ENCODE assay signal across 8 cellular contexts in genomic region chr4:85475631-85476233, GRCh38. TPM values are rescaled to one million over a fixed set of nuclear protein-coding genes. Genes with fewer than 3 reads are reported as not detected.
DNase-seq lines count a peak whose midpoint lies in the region; ATAC-seq and TF ChIP-seq lines count a peak whose summit lies in the region.

No MANE protein-coding gene starts in this region.

- peak overlapping the region; percentile 96 for H3K27ac Mint-ChIP-seq in mesothelial cell of epicardium

- ATAC-seq in left lobe of liver = no peak
- ATAC-seq in HG02588 (IDR thresholded peaks at IDR 0.05; ENCODE audit: unreplicated experiment) = no peak

- DNase-seq in AG08396 (ENCODE audit: low spot score) (peak; percentile 5), NCI-H1105 treated with DMSO at 0.1 percent for 48 hours (lab: John Stamatoyannopoulos, UW) (peak; percentile 48), ecto neural progenitor cell (ENCODE audit: low spot score) (peak; percentile 66), mesothelial cell of epicardium (ENCODE audit: low spot score in 2 of 2, unreplicated experiment in 2 of 2) (peak; percentile 43 to 57), GDM1 (lab: John Stamatoyannopoulos, UW) (no peak), left lobe of liver (ENCODE audit: low spot score) (no peak), hepatic stellate cell (ENCODE audit: low spot score) (no peak)

- H3K27me3 Mint-ChIP-seq in mesothelial cell of epicardium (ENCODE audit: low read depth) = no peaks in the 10 kb centered on the region

- peaks cover 22% of the 10 kb centered on the region for H3K4me1 Mint-ChIP-seq in mesothelial cell of epicardium

- H3K9me3 Mint-ChIP-seq in mesothelial cell of epicardium = no peaks in the 10 kb centered on the region

- no peak for TF ChIP-seq CTCF in mesothelial cell of epicardium (IDR thresholded peaks at IDR 0.05; ENCODE audit: unreplicated experiment)

- no peaks in the 10 kb centered on the region for H3K36me3 Mint-ChIP-seq in mesothelial cell of epicardium

- peak overlapping the region; percentile 88 for H3K4me3 Mint-ChIP-seq in mesothelial cell of epicardium

RNA-seq across cellular contexts. Expression of gene ARHGAP24, which starts 0.8 kb away (rescaled TPM):
- 15.0 to 16.7 TPM (median 15.2 TPM) in 3 replicates for total RNA-seq in mesothelial cell of epicardium
- total RNA-seq in left lobe of liver = 6.8 TPM

Comparison
In these comparisons a context has a peak if more than half of its experiments do, and no peak if none do; other contexts are left out.
1. DNase-seq: peak in AG08396 (single experiment), NCI-H1105 treated with DMSO at 0.1 percent for 48 hours (single experiment), ecto neural progenitor cell (single experiment) and mesothelial cell of epicardium (2 of 2); none in GDM1 (single experiment), left lobe of liver (single experiment) and hepatic stellate cell (single experiment).